Comparison of ENCODE assay signal across 1 cellular context in genomic region chr1:55215194-55216021, GRCh38.
TF ChIP-seq lines count a peak whose summit lies in the region.

Gene USP24 (minus strand): TSS chr1:55215364. CDS start chr1:55215113, 251 bp downstream.

TF ChIP-seq in HepG2, 621 proteins besides CTCF, POLR2A, EP300 and RAD21 (continued from another document and continues in another):
- TF ChIP-seq ZXDC (CRISPR knock-in tag; IDR thresholded peaks at IDR 0.05) (no peak; the same call in 1 of the 2 replicates), STAT5B (CRISPR knock-in tag; IDR thresholded peaks at IDR 0.05) (no peak), ZNF136 (CRISPR knock-in tag; IDR thresholded peaks at IDR 0.05; ENCODE audit: low read depth) (0 out of 2 replicates have a peak, but pooled peaks have one; percentile 35), TARDBP (CRISPR knock-in tag; IDR thresholded peaks at IDR 0.05) (peak; percentile 62), CBX2 (IDR thresholded peaks at IDR 0.05; ENCODE audit: low read depth, low read length) (no peak), CBX2 (CRISPR knock-in tag; IDR thresholded peaks at IDR 0.05; ENCODE audit: low read depth) (no peak), IKZF4 (CRISPR knock-in tag; IDR thresholded peaks at IDR 0.05; ENCODE audit: borderline replicate concordance, low read depth, not compliant biosample characterization) (peak; percentile 35), ZBTB2 (CRISPR knock-in tag; IDR thresholded peaks at IDR 0.05; ENCODE audit: low read depth) (peak; percentile 97), SNAPC2 (CRISPR knock-in tag; IDR thresholded peaks at IDR 0.05) (no peak), ZSCAN25 (CRISPR knock-in tag; IDR thresholded peaks at IDR 0.05) (peak; percentile 56), ZNF234 (CRISPR knock-in tag; conservative IDR thresholded peaks at IDR 0.05) (0 out of 2 replicates have a peak, but pooled peaks have one; percentile 50), CAMTA2 (CRISPR knock-in tag; IDR thresholded peaks at IDR 0.05; ENCODE audit: borderline replicate concordance) (no peak), GLMP (CRISPR knock-in tag; IDR thresholded peaks at IDR 0.05; ENCODE audit: borderline replicate concordance) (no peak), THAP8 (CRISPR knock-in tag; IDR thresholded peaks at IDR 0.05; ENCODE audit: borderline replicate concordance) (0 out of 2 replicates have a peak, but pooled peaks have one; percentile 16), NFIB (CRISPR knock-in tag; IDR thresholded peaks at IDR 0.05; ENCODE audit: borderline replicate concordance) (no peak), CEBPB (IDR thresholded peaks at IDR 0.05; ENCODE audit: borderline replicate concordance, low read depth, low read length) (no peak), GPN1 (CRISPR knock-in tag; IDR thresholded peaks at IDR 0.05; ENCODE audit: borderline replicate concordance) (no peak), ETV6 (CRISPR knock-in tag; conservative IDR thresholded peaks at IDR 0.05) (no peak; the same call in 1 of the 2 replicates), HHEX (CRISPR knock-in tag; IDR thresholded peaks at IDR 0.05) (no peak), RORA (CRISPR knock-in tag; IDR thresholded peaks at IDR 0.05) (no peak), GATA4 (IDR thresholded peaks at IDR 0.05; ENCODE audit: borderline replicate concordance, low read depth) (peak; percentile 32; the same call in 1 of the 2 replicates), ZKSCAN5 (CRISPR knock-in tag; IDR thresholded peaks at IDR 0.05) (no peak), NCOA5 (CRISPR knock-in tag; IDR thresholded peaks at IDR 0.05) (no peak), SAFB2 (CRISPR knock-in tag; IDR thresholded peaks at IDR 0.05; ENCODE audit: borderline replicate concordance, low read depth) (peak; percentile 71; the same call in 1 of the 2 replicates), DPF2 (CRISPR knock-in tag; IDR thresholded peaks at IDR 0.05; ENCODE audit: borderline replicate concordance, low read depth) (no peak), ZBTB4 (CRISPR knock-in tag; IDR thresholded peaks at IDR 0.05; ENCODE audit: borderline replicate concordance) (peak; percentile 30; the same call in 1 of the 2 replicates), ZFP1 (CRISPR knock-in tag; IDR thresholded peaks at IDR 0.05) (no peak), ASH2L (IDR thresholded peaks at IDR 0.05; ENCODE audit: insufficient read length, low read depth, low read length) (peak; percentile 90), ZSCAN31 (CRISPR knock-in tag; IDR thresholded peaks at IDR 0.05; ENCODE audit: low read depth) (no peak; the same call in 1 of the 2 replicates), ZNF629 (CRISPR knock-in tag; conservative IDR thresholded peaks at IDR 0.05) (no peak), ETV5 (CRISPR knock-in tag; IDR thresholded peaks at IDR 0.05; ENCODE audit: borderline replicate concordance) (peak; percentile 79; the same call in 1 of the 2 replicates), ATM (IDR thresholded peaks at IDR 0.05; ENCODE audit: borderline replicate concordance) (no peak), FLYWCH1 (CRISPR knock-in tag; IDR thresholded peaks at IDR 0.05) (no peak), TFDP1 (CRISPR knock-in tag; IDR thresholded peaks at IDR 0.05; ENCODE audit: borderline replicate concordance) (0 out of 2 replicates have a peak, but pooled peaks have one; percentile 65), ZNF598 (CRISPR knock-in tag; IDR thresholded peaks at IDR 0.05; ENCODE audit: borderline replicate concordance) (no peak), ZNF691 (CRISPR knock-in tag; IDR thresholded peaks at IDR 0.05; ENCODE audit: borderline replicate concordance, low read depth) (no peak; the same call in 1 of the 2 replicates), ZNF780A (CRISPR knock-in tag; IDR thresholded peaks at IDR 0.05) (no peak), DMAP1 (CRISPR knock-in tag; IDR thresholded peaks at IDR 0.05) (peak; percentile 73; the same call in 1 of the 2 replicates), ZNF644 (CRISPR knock-in tag; IDR thresholded peaks at IDR 0.05; ENCODE audit: low read depth) (no peak), GFI1 (CRISPR knock-in tag; IDR thresholded peaks at IDR 0.05; ENCODE audit: borderline replicate concordance) (no peak), ZBTB14 (CRISPR knock-in tag; IDR thresholded peaks at IDR 0.05) (peak; percentile 88), DR1 (CRISPR knock-in tag; IDR thresholded peaks at IDR 0.05) (no peak; the same call in 1 of the 2 replicates), XBP1 (CRISPR knock-in tag; IDR thresholded peaks at IDR 0.05) (no peak; the same call in 1 of the 2 replicates), GATAD2A (CRISPR knock-in tag; IDR thresholded peaks at IDR 0.05) (peak; percentile 27; the same call in 1 of the 2 replicates), HNRNPH1 (optimal IDR thresholded peaks at IDR 0.05; ENCODE audit: low read depth, low read length) (no peak), LRRFIP1 (CRISPR knock-in tag; conservative IDR thresholded peaks at IDR 0.05) (no peak), ZZZ3 (CRISPR knock-in tag; IDR thresholded peaks at IDR 0.05; ENCODE audit: borderline replicate concordance) (0 out of 2 replicates have a peak, but pooled peaks have one; percentile 35), TSC22D2 (CRISPR knock-in tag; IDR thresholded peaks at IDR 0.05; ENCODE audit: borderline replicate concordance) (peak; percentile 57; the same call in 1 of the 2 replicates)
